18 cellular contexts compared by ENCODE assay signal in the genomic region with DNA sequence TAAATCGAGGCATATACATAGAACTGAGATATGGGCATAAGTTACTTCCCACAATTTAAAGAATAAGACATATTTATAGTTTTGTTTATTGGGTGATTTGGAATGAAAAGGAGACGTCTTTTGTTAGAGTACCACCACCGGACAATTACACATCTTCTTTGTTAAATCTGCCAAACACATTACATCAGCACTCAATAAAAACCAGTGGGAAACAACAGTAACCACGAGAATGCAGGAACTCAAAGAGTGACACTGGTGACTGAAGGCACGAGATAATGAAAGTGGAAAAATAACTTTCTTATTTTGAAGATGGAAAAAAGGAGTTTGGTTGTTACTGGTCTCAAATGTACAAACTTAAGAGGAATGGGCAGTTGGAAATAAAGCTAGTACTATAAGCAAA.
DNase-seq lines count a peak whose midpoint lies in the region; ATAC-seq and TF ChIP-seq lines count a peak whose summit lies in the region.
"Had no signal": no experiment of that assay in that cellular context is flagged by ENCODE, and none has a peak within 500 bp of the region (broad histone marks: within the 10 kb centered on the region; RNA-seq: fewer than 3 reads in every experiment).

No MANE protein-coding gene starts in this region.

- no peak for TF ChIP-seq EP300 in sigmoid colon (IDR thresholded peaks at IDR 0.05)

- H3K27me3 ChIP-seq in ACC112 (ENCODE audit: insufficient read depth, low read length) = no peaks in the 10 kb centered on the region
- H3K27me3 ChIP-seq in layer of hippocampus (ENCODE audit: control insufficient read depth, insufficient read depth, low read length) = no peaks in the 10 kb centered on the region
- H3K27me3 ChIP-seq in sigmoid colon = no peaks in the 10 kb centered on the region
- no peaks in the 10 kb centered on the region for H3K27me3 ChIP-seq in right lobe of liver
- H3K27me3 ChIP-seq: pancreas had no signal

- H2AFZ ChIP-seq in ACC112 (ENCODE audit: low read length, unreplicated experiment) = no peak overlapping the region

- H3K4me3 ChIP-seq in ACC112 (ENCODE audit: low read depth, low read length) (no peak overlapping the region), HEK293 (ENCODE audit: low read depth, low read length) (no peak overlapping the region), sigmoid colon (no peak overlapping the region), right lobe of liver (no peak overlapping the region)
- H3K4me3 ChIP-seq: mucosa of descending colon, pancreas had no signal

- intact Hi-C loops in sigmoid colon (cut with DNase I) = no loop called here
- intact Hi-C loops in right lobe of liver (cut with DNase I) = no loop called here

- POLR2A ChIA-PET in HEK293 (lab: Yijun Ruan, JAX) = no interaction called here

- DNase-seq in caudate nucleus (lab: John Stamatoyannopoulos, UW) (peak in 1 of 61 donors; percentile 13), NK-92 (lab: John Stamatoyannopoulos, UW; ENCODE audit: unreplicated experiment) (no peak), sigmoid colon (no peak), activated gamma-delta T cell (lab: John Stamatoyannopoulos, UW) (no peak), right lobe of liver (no peak)
- DNase-seq: activated naive CD8-positive, alpha-beta T cell treated with anti-CD3 and anti-CD28 coated beads, Interleukin-2, amount 10 ng/mL, durations not matched to agents 7 days and 5 days; GF-D8; glutamatergic neuron; mucosa of descending colon; NCI-H146; NCI-H446; pancreas; SHP77 treated with DMSO at 0.1 percent for 48 hours; T-helper 17 cell had no signal

- no peak for ATAC-seq in right lobe of liver
- ATAC-seq: activated CD4-positive, CD25-positive, alpha-beta regulatory T cell treated with anti-CD3 and anti-CD28 coated beads, Interleukin-2, amount 50 U/mL, for 24 hours; mucosa of descending colon; pancreas; T-helper 17 cell had no signal

- WGBS in sigmoid colon, 2 donors = 74 to 75% methylated on average over 5 of the region's 5 CpGs
- WGBS in right lobe of liver (ENCODE audit: insufficient coverage, low coverage, low lambda C conversion rate, missing lambda C conversion rate) = 77% methylated on average over 5 of the region's 5 CpGs

- no peak for TF ChIP-seq CTCF in HEK293 (tag by site-specific recombination; IDR thresholded peaks at IDR 0.05)
- TF ChIP-seq CTCF in sigmoid colon (IDR thresholded peaks at IDR 0.05) = no peak
- TF ChIP-seq CTCF in right lobe of liver (IDR thresholded peaks at IDR 0.05) = no peak

- CTCF ChIA-PET in HEK293 (lab: Yijun Ruan, JAX) = interaction anchor here (0.7 to 1.3 kb wide), 2 partner anchors 21 to 675 kb away, joined by 4 read pairs; no protein-coding TSS in a partner anchor

- TF ChIP-seq POLR2A in sigmoid colon (IDR thresholded peaks at IDR 0.05) (no peak), right lobe of liver (IDR thresholded peaks at IDR 0.05) (no peak)

- peaks cover 8% of the 10 kb centered on the region for H3K4me1 ChIP-seq in ACC112 (ENCODE audit: control insufficient read depth, insufficient read depth, low read length, unreplicated experiment)
- H3K4me1 ChIP-seq in HEK293 (ENCODE audit: control insufficient read depth, insufficient read depth, low read length) = peaks cover 6% of the 10 kb centered on the region
- H3K4me1 ChIP-seq in sigmoid colon = peaks cover 0 to 4% (median 0%) of the 10 kb centered on the region in 4 donors
- H3K4me1 ChIP-seq in right lobe of liver = no peaks in the 10 kb centered on the region
- H3K4me1 ChIP-seq: pancreas had no signal

- H3K27ac ChIP-seq in ACC112 (ENCODE audit: low read depth, low read length) = peak overlapping the region; percentile 35; the same call in 1 of the 2 replicates
- no peak overlapping the region for H3K27ac ChIP-seq in HEK293 (ENCODE audit: extremely low read depth, low read depth, low read length)
- H3K27ac ChIP-seq in caudate nucleus (ENCODE audit: low read depth, low read length) = peak overlapping the region; percentile 77
- H3K27ac ChIP-seq in layer of hippocampus (ENCODE audit: low read depth, low read length) = peak overlapping the region; percentile 59
- H3K27ac ChIP-seq in sigmoid colon = no peak overlapping the region
- no peak overlapping the region for H3K27ac ChIP-seq in right lobe of liver
- H3K27ac ChIP-seq: pancreas had no signal

- no peaks in the 10 kb centered on the region for H3K9me3 ChIP-seq in HEK293 (ENCODE audit: control insufficient read depth, insufficient read depth, low read depth, low read length)
- H3K9me3 ChIP-seq in sigmoid colon = no peaks in the 10 kb centered on the region
- no peaks in the 10 kb centered on the region for H3K9me3 ChIP-seq in right lobe of liver
- H3K9me3 ChIP-seq: mucosa of descending colon, pancreas had no signal

- H3K79me2 ChIP-seq in ACC112 (ENCODE audit: control insufficient read depth, insufficient read depth, low read length, unreplicated experiment) = no peaks in the 10 kb centered on the region

- peaks cover 50% of the 10 kb centered on the region for H3K36me3 ChIP-seq in ACC112 (ENCODE audit: insufficient read depth, low read length)
- peaks cover 13 to 68% of the 10 kb centered on the region in 2 experiments; a peak in 2 of 3 replicates for H3K36me3 ChIP-seq in HEK293 (ENCODE audit: control insufficient read depth in 2 of 2, insufficient read depth in 1 of 2, low read length in 2 of 2)
- H3K36me3 ChIP-seq in sigmoid colon = peaks cover 13 to 78% (median 19%) of the 10 kb centered on the region in 4 donors
- peaks cover 0 to 62% (median 22%) of the 10 kb centered on the region in 4 donors for H3K36me3 ChIP-seq in right lobe of liver

TF ChIP-seq in HEK293, 187 proteins besides CTCF, POLR2A, EP300 and RAD21:
- TF ChIP-seq, protein P1, sequence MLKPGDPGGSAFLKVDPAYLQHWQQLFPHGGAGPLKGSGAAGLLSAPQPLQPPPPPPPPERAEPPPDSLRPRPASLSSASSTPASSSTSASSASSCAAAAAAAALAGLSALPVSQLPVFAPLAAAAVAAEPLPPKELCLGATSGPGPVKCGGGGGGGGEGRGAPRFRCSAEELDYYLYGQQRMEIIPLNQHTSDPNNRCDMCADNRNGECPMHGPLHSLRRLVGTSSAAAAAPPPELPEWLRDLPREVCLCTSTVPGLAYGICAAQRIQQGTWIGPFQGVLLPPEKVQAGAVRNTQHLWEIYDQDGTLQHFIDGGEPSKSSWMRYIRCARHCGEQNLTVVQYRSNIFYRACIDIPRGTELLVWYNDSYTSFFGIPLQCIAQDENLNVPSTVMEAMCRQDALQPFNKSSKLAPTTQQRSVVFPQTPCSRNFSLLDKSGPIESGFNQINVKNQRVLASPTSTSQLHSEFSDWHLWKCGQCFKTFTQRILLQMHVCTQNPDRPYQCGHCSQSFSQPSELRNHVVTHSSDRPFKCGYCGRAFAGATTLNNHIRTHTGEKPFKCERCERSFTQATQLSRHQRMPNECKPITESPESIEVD (tag by site-specific recombination; IDR thresholded peaks at IDR 0.05) = peak; percentile 39; the same call in 1 of the 2 replicates
- TF ChIP-seq ZNF654 (tag by site-specific recombination; IDR thresholded peaks at IDR 0.05; ENCODE audit: low read depth) = no peak
- 0 out of 2 replicates have a peak, but pooled peaks have one; percentile 21 for TF ChIP-seq ZNF366 (tag by site-specific recombination; conservative IDR thresholded peaks at IDR 0.05)
- peak; percentile 37; the same call in 1 of the 2 replicates for TF ChIP-seq FEZF1 (tag by site-specific recombination; IDR thresholded peaks at IDR 0.05)
- TF ChIP-seq IKZF3 (tag by site-specific recombination; IDR thresholded peaks at IDR 0.05) = 0 out of 2 replicates have a peak, but pooled peaks have one; percentile 28
- peak; percentile 46; the same call in 1 of the 2 replicates for TF ChIP-seq PRDM1 (tag by site-specific recombination; IDR thresholded peaks at IDR 0.05)
- no peak for TF ChIP-seq ZNF473 (tag by site-specific recombination; IDR thresholded peaks at IDR 0.05)

Comparison
In these comparisons a context has a peak if more than half of its experiments do, and no peak if none do; other contexts are left out.
1. H3K27ac ChIP-seq: peak in ACC112 (single experiment), caudate nucleus (single experiment) and layer of hippocampus (single experiment); none in HEK293 (single experiment), sigmoid colon (0 of 4) and right lobe of liver (0 of 3).